1 cellular context compared by ENCODE assay signal in genomic region chr5:15236911-15237508, GRCh38.
TF ChIP-seq lines count a peak whose summit lies in the region.

No MANE protein-coding gene starts in this region.

TF ChIP-seq in GM23338, 12 proteins besides CTCF, POLR2A, EP300 and RAD21 (continued from another document):
- TF ChIP-seq POLR2AphosphoS5 (IDR thresholded peaks at IDR 0.05; ENCODE audit: low read depth): no peak
- TF ChIP-seq ZNF331 (CRISPR knock-in tag; IDR thresholded peaks at IDR 0.05; ENCODE audit: low read depth): no peak
- TF ChIP-seq STAT1 (IDR thresholded peaks at IDR 0.05; ENCODE audit: unreplicated experiment): no peak
- TF ChIP-seq EZH2phosphoT487 (IDR thresholded peaks at IDR 0.05; ENCODE audit: unreplicated experiment): no peak
- no peak for TF ChIP-seq ZNF462 (CRISPR knock-in tag; IDR thresholded peaks at IDR 0.05)
- no peak for TF ChIP-seq REST (IDR thresholded peaks at IDR 0.05; ENCODE audit: unreplicated experiment)
- no peak for TF ChIP-seq ZNF114 (CRISPR knock-in tag; IDR thresholded peaks at IDR 0.05)
- no peak for TF ChIP-seq CREB1 (CRISPR knock-in tag; IDR thresholded peaks at IDR 0.05; ENCODE audit: low read depth)
- no peak for TF ChIP-seq ETS1 (IDR thresholded peaks at IDR 0.05)
- no peak for TF ChIP-seq JUNB (IDR thresholded peaks at IDR 0.05; ENCODE audit: unreplicated experiment)
- TF ChIP-seq EZH2 (IDR thresholded peaks at IDR 0.05; ENCODE audit: low read depth, unreplicated experiment): no peak
